11 cellular contexts compared by ENCODE assay signal in the genomic region with DNA sequence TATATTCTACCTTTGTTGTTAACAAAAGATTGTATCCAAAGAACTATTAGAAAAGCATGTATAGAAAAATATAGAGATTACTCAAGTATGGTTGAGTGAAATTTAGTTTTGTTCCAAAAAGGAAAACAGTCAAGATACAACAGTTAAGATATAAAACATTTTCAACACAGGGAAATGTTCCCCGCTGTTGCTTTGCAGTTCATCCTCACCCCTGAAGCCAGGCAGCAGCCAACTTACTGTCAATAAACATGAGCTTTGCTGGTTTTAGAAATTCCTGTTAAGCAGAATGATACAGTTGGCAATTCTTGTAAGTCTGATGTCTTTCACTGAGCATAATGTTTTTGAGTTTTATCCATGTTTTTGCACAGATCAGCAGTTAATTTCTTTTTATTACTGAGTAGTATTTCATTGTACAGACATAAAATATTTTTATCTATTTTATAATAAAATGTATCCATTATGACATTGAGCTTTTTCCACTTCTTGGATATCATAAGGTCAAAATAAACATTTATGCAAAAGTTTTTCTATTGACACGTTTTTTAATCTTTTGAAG. TPM values are rescaled to one million over a fixed set of nuclear protein-coding genes. Genes with fewer than 3 reads are reported as not detected.
DNase-seq lines count a peak whose midpoint lies in the region; FAIRE-seq and TF ChIP-seq lines count a peak whose summit lies in the region.
"Had no signal": no experiment of that assay in that cellular context is flagged by ENCODE, and none has a peak within 500 bp of the region (broad histone marks: within the 10 kb centered on the region; RNA-seq: fewer than 3 reads in every experiment).

No MANE protein-coding gene starts in this region.

- no peak for TF ChIP-seq POLR2A in transverse colon (IDR thresholded peaks at IDR 0.05)

- H3K9me3 Mint-ChIP-seq in activated naive CD4-positive, alpha-beta T cell treated with anti-CD3 and anti-CD28 coated beads for 36 hours = no peaks in the 10 kb centered on the region
- H3K9me3 Mint-ChIP-seq in astrocyte (ENCODE audit: unreplicated experiment) = no peaks in the 10 kb centered on the region

- H2AFZ ChIP-seq in astrocyte (ENCODE audit: low read depth, low read length) = no peak overlapping the region

- WGBS in liver = 30% methylated on average over 2 of the region's 2 CpGs
- 71 to 77% methylated on average over 2 of the region's 2 CpGs for WGBS in transverse colon (ENCODE audit: low coverage in 1 of 2), 2 donors

- no peaks in the 10 kb centered on the region for H3K27me3 Mint-ChIP-seq in activated naive CD4-positive, alpha-beta T cell treated with anti-CD3 and anti-CD28 coated beads for 36 hours (ENCODE audit: low read depth)
- H3K27me3 Mint-ChIP-seq in astrocyte (ENCODE audit: low read depth, unreplicated experiment) = no peaks in the 10 kb centered on the region

- peak; percentile 9 for FAIRE-seq in astrocyte (lab: Jason Lieb, UNC)

- H3K36me3 ChIP-seq in astrocyte (ENCODE audit: insufficient read depth, low read length) (no peaks in the 10 kb centered on the region), liver (ENCODE audit: control insufficient read depth in 4 of 4, insufficient read depth in 3 of 4, low read depth in 1 of 4, low read length in 3 of 4) (no peaks in the 10 kb centered on the region), transverse colon (no peaks in the 10 kb centered on the region)
- H3K36me3 ChIP-seq: BLaER1 treated with 17β-estradiol and CSF1 and Interleukin-3, amounts not matched to agents 10 nM and 100 nM had no signal

- TF ChIP-seq RAD21 in liver (IDR thresholded peaks at IDR 0.05) = peak in 1 of 2 donors; percentile 8

- H3K4me2 ChIP-seq in astrocyte (ENCODE audit: low read length) = peak overlapping the region; percentile 83

- in situ Hi-C loops in transverse colon (cut with MboI; ENCODE audit: low pct_ligation_motif_present in 1 of 4, low pct_unique_long_range_greater_than_20kb in 1 of 4, low sequenced_read_pairs in 3 of 4) = no loop called here

- no peaks in the 10 kb centered on the region for H4K20me1 ChIP-seq in astrocyte (ENCODE audit: insufficient read depth, low read length)
- H4K20me1 ChIP-seq: BLaER1 treated with 17β-estradiol and CSF1 and Interleukin-3, amounts not matched to agents 10 nM and 100 nM had no signal

- H3K4me1 ChIP-seq in astrocyte (ENCODE audit: insufficient read depth, low read length) (no peaks in the 10 kb centered on the region), liver (ENCODE audit: control insufficient read depth in 4 of 4, insufficient read depth in 4 of 4, low read length in 3 of 4) (peaks cover 0 to 3% (median 2%) of the 10 kb centered on the region in 4 donors), transverse colon (peaks cover 0 to 8% (median 0%) of the 10 kb centered on the region in 4 donors)

- TF ChIP-seq EP300 in transverse colon (IDR thresholded peaks at IDR 0.05; ENCODE audit: low read depth) = no peak

- peak overlapping the region; percentile 74 for H3K9ac ChIP-seq in astrocyte (ENCODE audit: low read length)
- H3K9ac ChIP-seq in liver (ENCODE audit: low read depth in 1 of 2, low read length in 2 of 2) = peak overlapping the region in 1 of 2 donors; percentile 97

- TF ChIP-seq CTCF in astrocyte (IDR thresholded peaks at IDR 0.05; ENCODE audit: insufficient read depth, low read depth, low read length) (no peak), liver (IDR thresholded peaks at IDR 0.05; ENCODE audit: low read depth, low read length, missing input control) (no peak), transverse colon (IDR thresholded peaks at IDR 0.05) (no peak)

- peaks cover 19% of the 10 kb centered on the region for H3K4me1 Mint-ChIP-seq in activated naive CD4-positive, alpha-beta T cell treated with anti-CD3 and anti-CD28 coated beads for 36 hours (ENCODE audit: low read depth)
- H3K4me1 Mint-ChIP-seq in astrocyte (ENCODE audit: low read depth, unreplicated experiment) = peaks cover 4% of the 10 kb centered on the region

- no peak overlapping the region for H3K4me3 ChIP-seq in astrocyte (ENCODE audit: insufficient read depth, low read depth, low read length)
- peak overlapping the region in 1 of 3 donors; percentile 60 for H3K4me3 ChIP-seq in liver (ENCODE audit: low read depth in 1 of 3, low read length in 3 of 3)
- H3K4me3 ChIP-seq in transverse colon = peak overlapping the region in 2 of 4 donors; percentile 31 to 50

- H3K9me3 ChIP-seq in astrocyte (ENCODE audit: insufficient read depth, low read depth, low read length) (no peaks in the 10 kb centered on the region), liver (ENCODE audit: control insufficient read depth in 4 of 4, low read length in 3 of 4) (no peaks in the 10 kb centered on the region), transverse colon (no peaks in the 10 kb centered on the region)

- CTCF ChIA-PET in activated naive CD4-positive, alpha-beta T cell treated with anti-CD3 and anti-CD28 coated beads for 36 hours (lab: Charles Lee) = interaction anchor here (1.1 to 2.1 kb wide), 2 partner anchors 72 to 139 kb away, joined by 3 to 7 read pairs; no protein-coding TSS in a partner anchor

- H3K79me2 ChIP-seq in astrocyte (ENCODE audit: insufficient read depth, low read length) = no peaks in the 10 kb centered on the region

- H3K27ac ChIP-seq in astrocyte (ENCODE audit: low read depth, low read length) (no peak overlapping the region), liver (ENCODE audit: low read depth in 1 of 2, low read length in 2 of 2) (peak overlapping the region; percentile 89), transverse colon (peak overlapping the region; percentile 65 to 85 (median 82))

- peak overlapping the region; percentile 91 for H3K4me3 Mint-ChIP-seq in activated naive CD4-positive, alpha-beta T cell treated with anti-CD3 and anti-CD28 coated beads for 36 hours
- H3K4me3 Mint-ChIP-seq in astrocyte (ENCODE audit: unreplicated experiment) = no peak overlapping the region

- H3K27ac Mint-ChIP-seq in activated naive CD4-positive, alpha-beta T cell treated with anti-CD3 and anti-CD28 coated beads for 36 hours = peak overlapping the region; percentile 98
- H3K27ac Mint-ChIP-seq in astrocyte (ENCODE audit: unreplicated experiment) = no peak overlapping the region

- H3K27me3 ChIP-seq in astrocyte (ENCODE audit: insufficient read depth, low read length) (no peaks in the 10 kb centered on the region), liver (ENCODE audit: control insufficient read depth in 4 of 4, insufficient read depth in 4 of 4, low read length in 3 of 4) (no peaks in the 10 kb centered on the region), transverse colon (no peaks in the 10 kb centered on the region)

- peak; percentile 14 for DNase-seq in activated naive CD4-positive, alpha-beta T cell treated with anti-CD3 and anti-CD28 coated beads for 36 hours
- DNase-seq in activated naive CD4-positive, alpha-beta T cell (lab: John Stamatoyannopoulos, UW) = no peak
- no peak for DNase-seq in astrocyte (ENCODE audit: low read depth)
- no peak for DNase-seq in transverse colon
- DNase-seq in epidermal melanocyte (ENCODE audit: insufficient read length, low spot score) = no peak
- no peak for DNase-seq in effector CD4-positive, alpha-beta T cell
- DNase-seq in DMS 273 (lab: John Stamatoyannopoulos, UW; ENCODE audit: unreplicated experiment) = no peak
- DNase-seq: NCI-H510A had no signal

- peaks cover 8% of the 10 kb centered on the region for H3K36me3 Mint-ChIP-seq in activated naive CD4-positive, alpha-beta T cell treated with anti-CD3 and anti-CD28 coated beads for 36 hours (ENCODE audit: low read depth)
- H3K36me3 Mint-ChIP-seq in astrocyte (ENCODE audit: low read depth, unreplicated experiment) = no peaks in the 10 kb centered on the region

- intact Hi-C loops in activated naive CD4-positive, alpha-beta T cell treated with anti-CD3 and anti-CD28 coated beads for 36 hours (cut with micrococcal nuclease) = no loop called here
- intact Hi-C loops in transverse colon (cut with DNase I; ENCODE audit: low total_unique reads) = no loop called here

TF ChIP-seq in liver, 16 proteins besides CTCF, POLR2A, EP300 and RAD21 (continues in another document):
- TF ChIP-seq FOXA1 (IDR thresholded peaks at IDR 0.05) (no peak), EGR1 (IDR thresholded peaks at IDR 0.05; ENCODE audit: low read depth in 2 of 2) (no peak), JUND (IDR thresholded peaks at IDR 0.05) (no peak)
- TF ChIP-seq, protein P1, sequence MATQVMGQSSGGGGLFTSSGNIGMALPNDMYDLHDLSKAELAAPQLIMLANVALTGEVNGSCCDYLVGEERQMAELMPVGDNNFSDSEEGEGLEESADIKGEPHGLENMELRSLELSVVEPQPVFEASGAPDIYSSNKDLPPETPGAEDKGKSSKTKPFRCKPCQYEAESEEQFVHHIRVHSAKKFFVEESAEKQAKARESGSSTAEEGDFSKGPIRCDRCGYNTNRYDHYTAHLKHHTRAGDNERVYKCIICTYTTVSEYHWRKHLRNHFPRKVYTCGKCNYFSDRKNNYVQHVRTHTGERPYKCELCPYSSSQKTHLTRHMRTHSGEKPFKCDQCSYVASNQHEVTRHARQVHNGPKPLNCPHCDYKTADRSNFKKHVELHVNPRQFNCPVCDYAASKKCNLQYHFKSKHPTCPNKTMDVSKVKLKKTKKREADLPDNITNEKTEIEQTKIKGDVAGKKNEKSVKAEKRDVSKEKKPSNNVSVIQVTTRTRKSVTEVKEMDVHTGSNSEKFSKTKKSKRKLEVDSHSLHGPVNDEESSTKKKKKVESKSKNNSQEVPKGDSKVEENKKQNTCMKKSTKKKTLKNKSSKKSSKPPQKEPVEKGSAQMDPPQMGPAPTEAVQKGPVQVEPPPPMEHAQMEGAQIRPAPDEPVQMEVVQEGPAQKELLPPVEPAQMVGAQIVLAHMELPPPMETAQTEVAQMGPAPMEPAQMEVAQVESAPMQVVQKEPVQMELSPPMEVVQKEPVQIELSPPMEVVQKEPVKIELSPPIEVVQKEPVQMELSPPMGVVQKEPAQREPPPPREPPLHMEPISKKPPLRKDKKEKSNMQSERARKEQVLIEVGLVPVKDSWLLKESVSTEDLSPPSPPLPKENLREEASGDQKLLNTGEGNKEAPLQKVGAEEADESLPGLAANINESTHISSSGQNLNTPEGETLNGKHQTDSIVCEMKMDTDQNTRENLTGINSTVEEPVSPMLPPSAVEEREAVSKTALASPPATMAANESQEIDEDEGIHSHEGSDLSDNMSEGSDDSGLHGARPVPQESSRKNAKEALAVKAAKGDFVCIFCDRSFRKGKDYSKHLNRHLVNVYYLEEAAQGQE (IDR thresholded peaks at IDR 0.05) = peak; percentile 1

RNA-seq across cellular contexts. Expression of a gene that starts 1.2 kb away (rescaled TPM):
- 10 to 100 TPM; 30.3 to 30.7 TPM for total RNA-seq in activated naive CD4-positive, alpha-beta T cell treated with anti-CD3 and anti-CD28 coated beads for 36 hours
- total RNA-seq in astrocyte = not detected in 2 replicates
- 1 to 10 TPM; 3.1 to 3.2 TPM for total RNA-seq in liver
- 1 to 10 TPM; 2.9 to 4.2 TPM for polyA plus RNA-seq in liver
- total RNA-seq in transverse colon = 10 to 100 TPM in 1 of 4 donors, 1 to 10 TPM in 1, not detected in 2; 4.8 to 11.7 TPM

RNA-seq across cellular contexts. Expression of a gene that starts 10.9 kb away (rescaled TPM):
- total RNA-seq in activated naive CD4-positive, alpha-beta T cell treated with anti-CD3 and anti-CD28 coated beads for 36 hours = not detected
- total RNA-seq in astrocyte (not detected in 2 replicates), liver (not detected), transverse colon (not detected)
- polyA plus RNA-seq in liver = not detected
- total RNA-seq: dermis microvascular lymphatic vessel endothelial cell had no signal

RNA-seq across cellular contexts. Expression of a gene that starts 43.1 kb away (rescaled TPM):
- not detected for total RNA-seq in activated naive CD4-positive, alpha-beta T cell treated with anti-CD3 and anti-CD28 coated beads for 36 hours
- total RNA-seq in astrocyte = not detected in 2 replicates
- 1 to 10 TPM in 1 of 2 donors, under 1 TPM in 1; 0.56 to 1.5 TPM for total RNA-seq in liver
- polyA plus RNA-seq in liver = under 1 TPM; 0.18 to 0.96 TPM
- total RNA-seq in transverse colon = not detected
- total RNA-seq: dermis microvascular lymphatic vessel endothelial cell had no signal
